17 cellular contexts compared by ENCODE assay signal in genomic region chr10:122012731-122013130, GRCh38. TPM values are rescaled to one million over a fixed set of nuclear protein-coding genes. Genes with fewer than 3 reads are reported as not detected.
A peak's percentile ranks its signal among the peaks of the same experiment; 100 is the strongest.
DNase-seq lines count a peak whose midpoint lies in the region; ATAC-seq and TF ChIP-seq lines count a peak whose summit lies in the region.
"Had no signal": no experiment of that assay in that cellular context is flagged by ENCODE, and none has a peak within 500 bp of the region (broad histone marks: within the 10 kb centered on the region; RNA-seq: fewer than 3 reads in every experiment).

No MANE protein-coding gene starts in this region.

- no peak for TF ChIP-seq POLR2A in right lobe of liver (IDR thresholded peaks at IDR 0.05)
- TF ChIP-seq POLR2A in lower leg skin (IDR thresholded peaks at IDR 0.05) = no peak

- H3K9ac ChIP-seq in skeletal muscle tissue (ENCODE audit: low read depth in 1 of 3, low read length in 3 of 3) = peak overlapping the region; percentile 51 to 75 (median 72)
- H3K9ac ChIP-seq: BLaER1 had no signal

- H3K27ac ChIP-seq in ascending aorta (peak overlapping the region; percentile 32 to 49), left ventricle myocardium inferior (replicated peaks) (peak overlapping the region; percentile 88), right lobe of liver (peak overlapping the region in 2 of 3 donors; percentile 17 to 67), skeletal muscle tissue (ENCODE audit: low read depth, low read length) (peak overlapping the region; percentile 97)
- H3K27ac ChIP-seq: BLaER1, SJCRH30 had no signal

- H3K4me3 ChIP-seq in ascending aorta (no peak overlapping the region), left ventricle myocardium inferior (peak overlapping the region; percentile 33), right lobe of liver (no peak overlapping the region), skeletal muscle tissue (ENCODE audit: low read length in 3 of 3) (peak overlapping the region in 2 of 3 donors; percentile 5 to 25), lower leg skin (ENCODE audit: low read depth, poor library complexity, severe bottlenecking) (no peak overlapping the region)
- H3K4me3 ChIP-seq: BLaER1, SJCRH30 had no signal

- WGBS in right lobe of liver (ENCODE audit: insufficient coverage, low coverage, low lambda C conversion rate, missing lambda C conversion rate) = 60% methylated on average over 4 of the region's 5 CpGs
- WGBS in lower leg skin, 2 donors = 85 to 88% methylated on average over 5 of the region's 5 CpGs

- intact Hi-C loops in ascending aorta (cut with DNase I) (no loop called here), left ventricle myocardium inferior (cut with micrococcal nuclease) (no loop called here), right lobe of liver (cut with DNase I) (no loop called here), lower leg skin (cut with DNase I; ENCODE audit: low total_unique reads) (no loop called here)

- H3K27me3 ChIP-seq in ascending aorta (no peaks in the 10 kb centered on the region), left ventricle myocardium inferior (ENCODE audit: low read depth) (no peaks in the 10 kb centered on the region), right lobe of liver (no peaks in the 10 kb centered on the region), skeletal muscle tissue (ENCODE audit: control insufficient read depth in 3 of 3, insufficient read depth in 3 of 3, low read length in 3 of 3) (no peaks in the 10 kb centered on the region)
- H3K27me3 ChIP-seq: BLaER1 had no signal

- H3K4me1 ChIP-seq in ascending aorta (peaks cover 0 to 20% of the 10 kb centered on the region in 2 donors), left ventricle myocardium inferior (peaks cover 86% of the 10 kb centered on the region), right lobe of liver (peaks cover 0 to 27% (median 0%) of the 10 kb centered on the region in 4 donors), skeletal muscle tissue (ENCODE audit: control insufficient read depth in 3 of 3, insufficient read depth in 3 of 3, low read length in 3 of 3) (peaks cover 46 to 57% (median 51%) of the 10 kb centered on the region in 3 donors)
- H3K4me1 ChIP-seq: SJCRH30 had no signal

- H3K36me3 ChIP-seq in ascending aorta (no peaks in the 10 kb centered on the region), left ventricle myocardium inferior (no peaks in the 10 kb centered on the region), right lobe of liver (no peaks in the 10 kb centered on the region), skeletal muscle tissue (ENCODE audit: control insufficient read depth in 3 of 3, insufficient read depth in 3 of 3, low read length in 3 of 3) (peaks cover 0 to 4% (median 0%) of the 10 kb centered on the region in 3 donors)
- H3K36me3 ChIP-seq: BLaER1, SJCRH30 had no signal

- ATAC-seq in right lobe of liver (no peak), HG03521 (IDR thresholded peaks at IDR 0.05; ENCODE audit: unreplicated experiment) (no peak)

- TF ChIP-seq CTCF in ascending aorta (IDR thresholded peaks at IDR 0.05) (no peak), left ventricle myocardium inferior (IDR thresholded peaks at IDR 0.05; ENCODE audit: borderline replicate concordance) (no peak), right lobe of liver (IDR thresholded peaks at IDR 0.05) (no peak), lower leg skin (IDR thresholded peaks at IDR 0.05) (no peak)

- H3K9me3 ChIP-seq in ascending aorta (no peaks in the 10 kb centered on the region), left ventricle myocardium inferior (replicated peaks) (no peaks in the 10 kb centered on the region), right lobe of liver (no peaks in the 10 kb centered on the region), skeletal muscle tissue (ENCODE audit: control insufficient read depth in 3 of 3, low read length in 3 of 3) (no peaks in the 10 kb centered on the region)
- H3K9me3 ChIP-seq: BLaER1, SJCRH30 had no signal

- DNase-seq in ascending aorta (ENCODE audit: low spot score in 2 of 2) = peak in 1 of 2 donors; percentile 11
- no peak for DNase-seq in left ventricle myocardium inferior
- no peak for DNase-seq in right lobe of liver
- DNase-seq in activated naive CD4-positive, alpha-beta T cell treated with Interleukin-2 at 50 U/mL for 16 hours = no peak
- no peak for DNase-seq in lower leg skin (ENCODE audit: low spot score in 2 of 2)
- DNase-seq: CD4-positive, alpha-beta T cell; DMS53; KBM-7; NCI-H1105 treated with DMSO at 0.1 percent for 48 hours; NCI-H1930; NCI-H2107; NCI-H524 treated with DMSO at 0.1 percent for 48 hours; NCI-H774; SJCRH30 had no signal

RNA-seq across cellular contexts. Expression of gene TACC2, which starts 23.8 kb away (rescaled TPM):
- total RNA-seq in ascending aorta (69.1 TPM), left ventricle myocardium inferior (400 TPM), right lobe of liver (10 to 100 TPM; 16.2 to 21.1 (median 18.8) TPM), skeletal muscle tissue (37.6 TPM), lower leg skin (100 to 1,000 TPM; 191 to 400 (median 261) TPM)
- total RNA-seq: CD4-positive, alpha-beta T cell had no signal

RNA-seq across cellular contexts. Expression of gene NSMCE4A, which starts 37.7 kb away (rescaled TPM):
- total RNA-seq in ascending aorta (63.3 TPM), left ventricle myocardium inferior (24.1 TPM), right lobe of liver (10 to 100 TPM; 17.0 to 46.5 (median 30.6) TPM), skeletal muscle tissue (31.3 TPM), lower leg skin (10 to 100 TPM; 51.1 to 77.0 (median 56.1) TPM)

Comparison
In these comparisons a context has a peak if more than half of its experiments do, and no peak if none do; other contexts are left out.
1. H3K27ac ChIP-seq: peak in every context shown above with its lines; median percentile 97 in skeletal muscle tissue; 88 in left ventricle myocardium inferior; 42 in right lobe of liver; 40 in ascending aorta.
2. H3K4me3 ChIP-seq: peak in left ventricle myocardium inferior (single experiment) and skeletal muscle tissue (2 of 3); none in ascending aorta (0 of 2), right lobe of liver (0 of 3) and lower leg skin (single experiment).